18 cellular contexts compared by ENCODE assay signal in the genomic region with DNA sequence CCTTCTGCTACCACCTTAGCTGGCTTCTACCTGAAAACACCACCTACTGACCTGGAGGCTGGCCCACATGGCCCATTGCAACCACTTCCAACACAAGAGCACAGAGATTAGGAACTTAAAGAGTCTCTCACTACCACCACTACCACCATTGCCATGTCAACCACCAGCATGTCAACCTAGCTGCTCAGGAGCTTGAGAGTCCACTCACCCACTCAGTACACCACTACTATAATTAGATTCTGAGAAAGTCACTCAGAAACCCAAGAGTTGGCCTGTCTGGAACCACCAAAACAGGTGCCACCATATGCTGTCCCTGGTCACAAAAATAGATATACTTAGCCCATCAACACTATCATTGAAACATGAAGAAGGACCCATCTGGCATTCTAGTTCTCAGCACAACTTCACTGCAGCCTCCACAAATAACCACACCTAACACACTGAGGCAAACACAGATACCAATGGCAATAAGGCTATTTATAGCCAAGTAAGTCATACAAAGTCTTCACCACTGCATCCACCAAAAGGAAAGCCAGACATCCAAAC.
"Had no signal": no experiment of that assay in that cellular context is flagged by ENCODE, and none has a peak within 500 bp of the region (broad histone marks: within the 10 kb centered on the region; RNA-seq: fewer than 3 reads in every experiment).

No MANE protein-coding gene starts in this region.

- H3K36me3 ChIP-seq: MG63, SJSA1 had no signal

- H3K27ac ChIP-seq: SJSA1, SK-N-MC had no signal

- H3K4me1 ChIP-seq: SJSA1 had no signal

- H3K9me3 ChIP-seq: MG63, SJSA1 had no signal

- H3K4me3 ChIP-seq: MG63, SJSA1, SK-N-MC had no signal

- DNase-seq: Karpas-422, KBM-7, MG63, NCI-H1092 treated with DMSO at 0.1 percent for 48 hours, NCI-H1436, NCI-H1694 treated with DMSO at 0.1 percent for 48 hours, NCI-H1930, NCI-H2081, NCI-H2107, NCI-H2227 treated with DMSO at 0.1 percent for 48 hours, NCI-H524, NCI-H526 treated with DMSO at 0.1 percent for 48 hours, NCI-H748 treated with DMSO at 0.1 percent for 48 hours, Right ventricle myocardium superior, RPMI8226, SIG-M5 had no signal

- H3K27me3 ChIP-seq: MG63, SJSA1 had no signal
